ENCODE assay signal across 1 cellular context in the genomic region with DNA sequence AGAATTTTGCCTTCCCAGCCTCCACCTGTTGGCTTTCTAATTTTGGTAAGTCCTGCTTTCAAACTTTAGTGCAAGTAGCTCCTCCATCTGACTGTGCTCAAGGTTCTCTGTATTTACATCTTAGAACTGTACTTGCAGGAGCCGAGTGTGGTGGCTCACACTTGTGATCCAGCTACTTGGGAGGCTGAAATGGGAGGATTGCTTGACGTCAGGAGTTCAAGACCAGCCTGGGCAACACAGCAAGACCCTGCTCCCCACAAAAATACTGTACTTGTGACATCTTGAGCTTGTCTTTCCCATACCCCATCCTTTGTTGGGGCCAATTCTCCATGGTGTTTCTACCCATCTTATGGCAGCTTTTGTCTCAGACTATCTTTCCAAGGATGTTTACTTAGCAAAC.
TF ChIP-seq lines count a peak whose summit lies in the region.

No MANE protein-coding gene starts in this region.

TF ChIP-seq in H1, 55 proteins besides CTCF, POLR2A, EP300 and RAD21 (continued from another document):
- TF ChIP-seq CHD7 (IDR thresholded peaks at IDR 0.05; ENCODE audit: insufficient replicate concordance, low read length) (no peak), EGR1 (IDR thresholded peaks at IDR 0.05; ENCODE audit: borderline replicate concordance, low read depth, low read length) (no peak), CREB1 (IDR thresholded peaks at IDR 0.05) (no peak), SIRT6 (IDR thresholded peaks at IDR 0.05; ENCODE audit: low read length) (no peak), ATF3 (IDR thresholded peaks at IDR 0.05; ENCODE audit: insufficient read depth, low read depth, low read length) (no peak), TEAD4 (IDR thresholded peaks at IDR 0.05; ENCODE audit: low read depth, low read length) (no peak), RFX5 (IDR thresholded peaks at IDR 0.05; ENCODE audit: borderline replicate concordance, low read depth, low read length) (no peak), EZH2 (IDR thresholded peaks at IDR 0.05; ENCODE audit: low read depth, low read length, severe bottlenecking) (no peak), KDM4A (IDR thresholded peaks at IDR 0.05; ENCODE audit: low read depth, low read length, severe bottlenecking) (no peak)
